In the genomic region with DNA sequence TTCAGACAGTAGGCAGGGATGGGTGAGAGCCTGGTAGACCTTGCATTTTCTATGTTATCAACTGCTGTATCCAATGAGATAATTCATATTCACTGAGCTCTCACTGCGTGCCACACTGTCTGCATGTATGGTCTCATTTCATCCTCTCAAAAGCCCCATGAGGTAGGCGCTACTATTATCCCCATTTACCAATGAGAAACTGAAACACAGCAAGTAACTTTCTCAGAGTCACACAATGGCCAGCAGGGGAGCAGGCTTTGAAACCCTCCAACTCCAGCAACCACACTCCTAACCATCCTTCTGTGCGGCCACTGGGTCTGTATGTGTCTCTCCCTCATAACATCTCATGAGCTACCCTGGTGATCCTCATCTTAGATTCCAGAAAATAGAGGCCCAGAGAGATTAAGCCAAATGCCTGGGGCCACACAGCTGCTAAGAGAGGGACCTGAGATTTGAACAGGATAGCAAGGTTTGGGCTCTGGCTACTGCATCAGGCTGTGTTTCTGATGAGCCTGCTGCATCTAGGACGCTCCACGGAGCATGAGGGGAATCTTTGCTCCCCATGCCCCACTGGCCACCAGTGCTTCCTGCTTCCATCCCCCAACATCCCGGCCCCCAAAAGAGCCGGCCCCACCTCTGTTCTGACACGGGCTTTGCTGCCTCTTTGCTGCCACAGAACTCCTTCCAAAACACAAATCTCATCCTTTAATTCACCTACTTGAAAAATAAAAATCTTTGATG, we compare ENCODE assay signal across 1 cellular context.
TF ChIP-seq lines count a peak whose summit lies in the region.

No MANE protein-coding gene starts in this region.

TF ChIP-seq in K562, 482 proteins besides CTCF, POLR2A, EP300 and RAD21 (continued from another document):
- TF ChIP-seq, protein P1, sequence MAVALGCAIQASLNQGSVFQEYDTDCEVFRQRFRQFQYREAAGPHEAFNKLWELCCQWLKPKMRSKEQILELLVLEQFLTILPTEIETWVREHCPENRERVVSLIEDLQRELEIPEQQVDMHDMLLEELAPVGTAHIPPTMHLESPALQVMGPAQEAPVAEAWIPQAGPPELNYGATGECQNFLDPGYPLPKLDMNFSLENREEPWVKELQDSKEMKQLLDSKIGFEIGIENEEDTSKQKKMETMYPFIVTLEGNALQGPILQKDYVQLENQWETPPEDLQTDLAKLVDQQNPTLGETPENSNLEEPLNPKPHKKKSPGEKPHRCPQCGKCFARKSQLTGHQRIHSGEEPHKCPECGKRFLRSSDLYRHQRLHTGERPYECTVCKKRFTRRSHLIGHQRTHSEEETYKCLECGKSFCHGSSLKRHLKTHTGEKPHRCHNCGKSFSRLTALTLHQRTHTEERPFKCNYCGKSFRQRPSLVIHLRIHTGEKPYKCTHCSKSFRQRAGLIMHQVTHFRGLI (CRISPR knock-in tag; IDR thresholded peaks at IDR 0.05) = no peak
- TF ChIP-seq RBBP5 (IDR thresholded peaks at IDR 0.05; ENCODE audit: borderline replicate concordance, insufficient read depth, low read length, poor library complexity, severe bottlenecking) = no peak
- TF ChIP-seq HES1 (IDR thresholded peaks at IDR 0.05; ENCODE audit: low read depth) = no peak
- TF ChIP-seq HNRNPL (IDR thresholded peaks at IDR 0.05; ENCODE audit: low read depth, low read length) = no peak
- no peak for TF ChIP-seq RBFOX2 (IDR thresholded peaks at IDR 0.05; ENCODE audit: low read depth, low read length)
